In the genomic region with DNA sequence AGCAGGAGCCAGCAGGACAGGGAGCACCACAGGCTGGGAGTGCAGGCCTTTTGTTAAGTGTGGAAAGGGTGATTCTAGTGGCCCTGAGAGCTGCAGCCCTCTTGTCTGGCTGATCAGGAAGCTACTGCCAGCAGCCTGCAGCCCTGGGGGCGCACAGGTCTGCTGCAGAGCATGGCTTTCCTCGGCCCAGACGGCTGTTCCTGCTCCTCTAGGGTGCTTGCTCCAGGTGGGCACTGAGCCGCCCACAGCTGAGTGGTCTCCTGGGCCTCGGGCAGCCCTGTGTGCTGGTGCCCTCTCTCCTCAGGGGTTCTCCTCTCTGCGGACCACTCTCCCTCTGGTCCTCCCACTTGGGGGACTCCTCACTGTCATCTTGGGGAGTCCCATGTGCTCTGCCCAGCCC, we compare ENCODE assay signal across 10 cellular contexts. TPM values are rescaled to one million over a fixed set of nuclear protein-coding genes. Genes with fewer than 3 reads are reported as not detected.
DNase-seq lines count a peak whose midpoint lies in the region; ATAC-seq, FAIRE-seq and TF ChIP-seq lines count a peak whose summit lies in the region.
"Had no signal": no experiment of that assay in that cellular context is flagged by ENCODE, and none has a peak within 500 bp of the region (broad histone marks: within the 10 kb centered on the region; RNA-seq: fewer than 3 reads in every experiment).

No MANE protein-coding gene starts in this region.

- H3K4me1 ChIP-seq in colonic mucosa, result peaks cover 53% of the 10 kb centered on the region
- peaks cover 6 to 13% of the 10 kb centered on the region in 2 donors for H3K4me1 ChIP-seq in small intestine (ENCODE audit: control insufficient read depth in 2 of 2, insufficient read depth in 1 of 2, low read depth in 1 of 2, low read length in 1 of 2)

- POLR2A ChIA-PET in activated CD4-positive, alpha-beta T cell treated with anti-CD3 and anti-CD28 coated beads for 36 hours (lab: Charles Lee), result interaction anchor here (1.1 to 2.8 kb wide), 5 partner anchors 12 to 48 kb away, joined by 4 to 8 read pairs (median 6); a partner anchor contains a TSS

- CTCF ChIA-PET in activated CD4-positive, alpha-beta T cell treated with anti-CD3 and anti-CD28 coated beads for 36 hours (lab: Charles Lee), result interaction anchor here (0.7 to 2.3 kb wide), 18 partner anchors 7 to 202 kb away, joined by 3 to 11 read pairs (median 4); no protein-coding TSS in a partner anchor

- no peak for TF ChIP-seq CTCF in colonic mucosa (IDR thresholded peaks at IDR 0.05)

- H3K36me3 ChIP-seq in colonic mucosa (no peaks in the 10 kb centered on the region), small intestine (ENCODE audit: control insufficient read depth in 2 of 2, insufficient read depth in 2 of 2, low read length in 2 of 2) (no peaks in the 10 kb centered on the region)

- DNase-seq in activated CD4-positive, alpha-beta T cell treated with anti-CD3 and anti-CD28 coated beads for 36 hours, result no peak
- DNase-seq in activated CD4-positive, alpha-beta T cell treated with anti-CD3 and anti-CD28 coated beads, Interleukin-2, amount 50 U/mL, for 4 hours, result no peak
- DNase-seq in NCI-H345 (lab: John Stamatoyannopoulos, UW) (peak; percentile 40), colonic mucosa (no peak), small intestine (no peak), HCEC 1CT (no peak), midbrain (lab: John Stamatoyannopoulos, UW) (no peak)
- DNase-seq: ACHN, KBM-7 had no signal

- H3K9me3 Mint-ChIP-seq in activated CD4-positive, alpha-beta T cell treated with anti-CD3 and anti-CD28 coated beads for 36 hours (ENCODE audit: low read depth), result no peaks in the 10 kb centered on the region

- FAIRE-seq in small intestine (lab: Jason Lieb, UNC), result no peak

- ATAC-seq in activated CD4-positive, alpha-beta T cell treated with anti-CD3 and anti-CD28 coated beads for 36 hours, result no peak
- ATAC-seq in GM18498 (IDR thresholded peaks at IDR 0.05; ENCODE audit: unreplicated experiment), result no peak

- H3K9ac ChIP-seq in colonic mucosa (ENCODE audit: low read depth in 2 of 2, low read length in 2 of 2), result peak overlapping the region in 1 of 2 donors; percentile 87

- H3K27ac Mint-ChIP-seq in activated CD4-positive, alpha-beta T cell treated with anti-CD3 and anti-CD28 coated beads for 36 hours, result peak overlapping the region; percentile 96

- intact Hi-C loops in activated CD4-positive, alpha-beta T cell treated with anti-CD3 and anti-CD28 coated beads for 36 hours (cut with DNase I, micrococcal nuclease), result loop anchor here in 1 of 2 experiments (5.0 kb wide), 1 partner anchor 46 kb away; no protein-coding TSS in a partner anchor
- intact Hi-C loops in colonic mucosa (cut with DNase I), result no loop called here

- WGBS in small intestine, 3 donors, result 47 to 74% (median 59%) methylated on average over 4 to 6 of the region's 6 CpGs

- H3K9me3 ChIP-seq in colonic mucosa (no peaks in the 10 kb centered on the region), small intestine (ENCODE audit: control insufficient read depth, low read depth) (no peaks in the 10 kb centered on the region)

- H3K36me3 Mint-ChIP-seq in activated CD4-positive, alpha-beta T cell treated with anti-CD3 and anti-CD28 coated beads for 36 hours (ENCODE audit: low read depth), result peaks cover 32% of the 10 kb centered on the region

- H3K27me3 ChIP-seq in colonic mucosa (no peaks in the 10 kb centered on the region), small intestine (ENCODE audit: control insufficient read depth in 2 of 2, insufficient read depth in 2 of 2, low read length in 2 of 2) (no peaks in the 10 kb centered on the region)

- no peak overlapping the region for H3K4me3 ChIP-seq in colonic mucosa
- H3K4me3 ChIP-seq in small intestine (ENCODE audit: low read depth in 1 of 2, low read length in 2 of 2), result no peak overlapping the region

- no peaks in the 10 kb centered on the region for H3K27me3 Mint-ChIP-seq in activated CD4-positive, alpha-beta T cell treated with anti-CD3 and anti-CD28 coated beads for 36 hours

- H3K27ac ChIP-seq in colonic mucosa, result peak overlapping the region; percentile 89
- peak overlapping the region; percentile 6 to 46 for H3K27ac ChIP-seq in small intestine (ENCODE audit: low read depth in 1 of 2, low read length in 1 of 2)

- peaks cover 94% of the 10 kb centered on the region for H3K4me1 Mint-ChIP-seq in activated CD4-positive, alpha-beta T cell treated with anti-CD3 and anti-CD28 coated beads for 36 hours

- peak overlapping the region; percentile 89 for H3K4me3 Mint-ChIP-seq in activated CD4-positive, alpha-beta T cell treated with anti-CD3 and anti-CD28 coated beads for 36 hours

RNA-seq across cellular contexts. Expression of a gene that starts 18.9 kb away (rescaled TPM):
- 10 to 100 TPM; 73.7 to 82.8 TPM for total RNA-seq in activated CD4-positive, alpha-beta T cell treated with anti-CD3 and anti-CD28 coated beads for 36 hours
- 10 to 100 TPM; 45.6 to 48.0 TPM for total RNA-seq in colonic mucosa
- 10 to 100 TPM; 13.2 to 20.5 (median 16.1) TPM for polyA plus RNA-seq in small intestine
